Comparison of ENCODE assay signal across 23 cellular contexts in genomic region chr4:141462361-141462760, GRCh38.
"Had no signal": no experiment of that assay in that cellular context is flagged by ENCODE, and none has a peak within 500 bp of the region (broad histone marks: within the 10 kb centered on the region; RNA-seq: fewer than 3 reads in every experiment).

No MANE protein-coding gene starts in this region.

- FAIRE-seq: endometrium, frontal cortex had no signal

- H3K9me3 ChIP-seq: body of pancreas, transverse colon, uterus had no signal

- H3K36me3 Mint-ChIP-seq: activated CD4-positive, alpha-beta memory T cell treated with anti-CD3 and anti-CD28 coated beads for 36 hours; activated naive CD8-positive, alpha-beta T cell treated with anti-CD3 and anti-CD28 coated beads for 36 hours; natural killer cell; stimulated activated naive B cell treated with anti-CD40 and anti-IgM and Interleukin-4, amounts not matched to agents 10 μg/mL and 1 μg/mL and 100 μg/mL, for 72 hours had no signal

- H3K36me3 ChIP-seq: transverse colon, uterus had no signal

- H3K9me3 Mint-ChIP-seq: activated CD4-positive, alpha-beta memory T cell treated with anti-CD3 and anti-CD28 coated beads for 36 hours; activated naive CD8-positive, alpha-beta T cell treated with anti-CD3 and anti-CD28 coated beads for 36 hours; dendritic cell treated with granulocyte-macrophage colony-stimulating factor and Interleukin-4, amounts not matched to agents 40 ng/mL and 50 ng/mL, for 4 days had no signal

- H3K27ac ChIP-seq: body of pancreas, transverse colon, uterus had no signal

- DNase-seq: activated CD4-positive, alpha-beta memory T cell treated with anti-CD3 and anti-CD28 coated beads for 36 hours; activated CD4-positive, alpha-beta T cell treated with anti-CD3 and anti-CD28 coated beads for 4 hours; activated CD4-positive, CD25-positive, alpha-beta regulatory T cell; activated naive CD4-positive, alpha-beta T cell treated with Interleukin-2 at 50 U/mL for 16 hours; activated naive CD8-positive, alpha-beta T cell treated with anti-CD3 and anti-CD28 coated beads for 36 hours; activated T-cell treated with anti-CD3 and anti-CD28 coated beads, Interleukin-2, amount 50 U/mL, for 48 hours; body of pancreas; caudate nucleus; effector CD4-positive, alpha-beta T cell; erythroblast; hippocampal formation; left ventricle myocardium superior; midbrain; natural killer cell; stimulated activated CD4-positive, alpha-beta T cell treated with anti-CD3 and anti-CD28 coated beads, Interleukin-2, amount 100 ng/mL, for 48 hours; stimulated activated CD8-positive, alpha-beta memory T cell treated with anti-CD3 and anti-CD28 coated beads, Interleukin-4, amount 100 ng/mL, for 48 hours; stimulated activated naive B cell treated with anti-CD40 and anti-IgM and Interleukin-4, amounts not matched to agents 10 μg/mL and 1 μg/mL and 100 μg/mL, for 72 hours; T1000; transverse colon; uterus had no signal

- H3K4me3 ChIP-seq: body of pancreas, transverse colon, uterus had no signal

- H3K4me1 ChIP-seq: body of pancreas, transverse colon, uterus had no signal

- H3K27me3 Mint-ChIP-seq: activated naive CD8-positive, alpha-beta T cell treated with anti-CD3 and anti-CD28 coated beads for 36 hours; dendritic cell treated with granulocyte-macrophage colony-stimulating factor and Interleukin-4, amounts not matched to agents 40 ng/mL and 50 ng/mL, for 4 days; stimulated activated naive B cell treated with anti-CD40 and anti-IgM and Interleukin-4, amounts not matched to agents 10 μg/mL and 1 μg/mL and 100 μg/mL, for 72 hours had no signal

- H3K27ac Mint-ChIP-seq: activated CD4-positive, alpha-beta memory T cell treated with anti-CD3 and anti-CD28 coated beads for 36 hours; activated naive CD8-positive, alpha-beta T cell treated with anti-CD3 and anti-CD28 coated beads for 36 hours; dendritic cell treated with granulocyte-macrophage colony-stimulating factor and Interleukin-4, amounts not matched to agents 40 ng/mL and 50 ng/mL, for 4 days; natural killer cell; stimulated activated naive B cell treated with anti-CD40 and anti-IgM and Interleukin-4, amounts not matched to agents 10 μg/mL and 1 μg/mL and 100 μg/mL, for 72 hours had no signal

- H3K4me3 Mint-ChIP-seq: activated CD4-positive, alpha-beta memory T cell treated with anti-CD3 and anti-CD28 coated beads for 36 hours; activated naive CD8-positive, alpha-beta T cell treated with anti-CD3 and anti-CD28 coated beads for 36 hours; dendritic cell treated with granulocyte-macrophage colony-stimulating factor and Interleukin-4, amounts not matched to agents 40 ng/mL and 50 ng/mL, for 4 days; natural killer cell; stimulated activated naive B cell treated with anti-CD40 and anti-IgM and Interleukin-4, amounts not matched to agents 10 μg/mL and 1 μg/mL and 100 μg/mL, for 72 hours had no signal

- H3K4me1 Mint-ChIP-seq: activated naive CD8-positive, alpha-beta T cell treated with anti-CD3 and anti-CD28 coated beads for 36 hours; natural killer cell; stimulated activated naive B cell treated with anti-CD40 and anti-IgM and Interleukin-4, amounts not matched to agents 10 μg/mL and 1 μg/mL and 100 μg/mL, for 72 hours had no signal

- H3K27me3 ChIP-seq: body of pancreas, transverse colon, uterus had no signal

- ATAC-seq: body of pancreas; left ventricle myocardium superior; natural killer cell; stimulated activated naive B cell treated with anti-CD40 and anti-IgM and Interleukin-4, amounts not matched to agents 10 μg/mL and 1 μg/mL and 100 μg/mL, for 72 hours had no signal
